18 cellular contexts compared by ENCODE assay signal in genomic region chr3:58766587-58767282, GRCh38.
"Had no signal": no experiment of that assay in that cellular context is flagged by ENCODE, and none has a peak within 500 bp of the region (broad histone marks: within the 10 kb centered on the region; RNA-seq: fewer than 3 reads in every experiment).

No MANE protein-coding gene starts in this region.

- ATAC-seq: activated CD8-positive, alpha-beta memory T cell treated with anti-CD3 and anti-CD28 coated beads, Interleukin-2, amount 10 ng/mL, durations not matched to agents 7 days and 5 days; T-helper 17 cell; WTC11 had no signal

- DNase-seq: activated CD4-positive, alpha-beta T cell treated with anti-CD3 and anti-CD28 coated beads, Interleukin-2, amount 10 ng/mL, durations not matched to agents 24 days and 14 days; activated CD4-positive, alpha-beta T cell treated with anti-CD3 and anti-CD28 coated beads, Interleukin-2, amount 50 U/mL, for 48 hours; activated CD4-positive, CD25-positive, alpha-beta regulatory T cell treated with anti-CD3 and anti-CD28 coated beads, Interleukin-2, amount 50 U/mL, for 72 hours; activated CD8-positive, alpha-beta memory T cell treated with anti-CD3 and anti-CD28 coated beads, Interleukin-2, amount 10 ng/mL, durations not matched to agents 7 days and 5 days; activated effector memory CD4-positive, alpha-beta T cell treated with Interleukin-2 at 50 U/mL for 16 hours; activated naive CD4-positive, alpha-beta T cell; activated T-cell treated with anti-CD3 and anti-CD28 coated beads, Interleukin-2, amount 50 U/mL, for 24 hours; aorta; caudate nucleus; colonic mucosa; Kasumi-1; KBM-7; NCI-H1930; NCI-H526; SIG-M5; T-helper 17 cell; T-helper 9 cell had no signal
